In genomic region chr4:53377319-53378170, GRCh38 we compare ENCODE assay signal across 8 cellular contexts. TPM values are rescaled to one million over a fixed set of nuclear protein-coding genes. Genes with fewer than 3 reads are reported as not detected.
A peak's percentile ranks its signal among the peaks of the same experiment; 100 is the strongest.
DNase-seq lines count a peak whose midpoint lies in the region; ATAC-seq and TF ChIP-seq lines count a peak whose summit lies in the region.

FIP1L1 (plus strand) TSS chr4:53377641; CDS start chr4:53377839, 198 bp downstream.

- no peaks in the 10 kb centered on the region for H3K27me3 ChIP-seq in osteoblast (ENCODE audit: insufficient read depth, low read length)
- no peaks in the 10 kb centered on the region for H3K27me3 ChIP-seq in thoracic aorta (replicated peaks; ENCODE audit: insufficient read depth)

- H2AFZ ChIP-seq in osteoblast (ENCODE audit: low read length): peak within 1 kb of the TSS; percentile 94

- peaks cover 30% of the 10 kb centered on the region for H3K4me1 Mint-ChIP-seq in activated naive CD8-positive, alpha-beta T cell treated with anti-CD3 and anti-CD28 coated beads for 36 hours
- peaks cover 2% of the 10 kb centered on the region for H3K4me1 Mint-ChIP-seq in glutamatergic neuron (ENCODE audit: low read depth, unreplicated experiment)

- ATAC-seq in HG02588 (IDR thresholded peaks at IDR 0.05; ENCODE audit: unreplicated experiment) (peak; percentile 88), thoracic aorta (ENCODE audit: insufficient number of reproducible peaks, low FRiP score, low read depth) (peak; percentile 98)

- peak within 1 kb of the TSS; percentile 79 for H3K4me2 ChIP-seq in osteoblast (ENCODE audit: insufficient read depth, low read length)

- H3K4me3 ChIP-seq in GM08714 (ENCODE audit: low read length) (peak within 1 kb of the TSS; percentile 99), osteoblast (ENCODE audit: insufficient read depth, low read length) (peak within 1 kb of the TSS; percentile 93), thoracic aorta (peak within 1 kb of the TSS; percentile 93)

- no peaks in the 10 kb centered on the region for H3K9me3 Mint-ChIP-seq in activated naive CD8-positive, alpha-beta T cell treated with anti-CD3 and anti-CD28 coated beads for 36 hours
- H3K9me3 Mint-ChIP-seq in glutamatergic neuron (ENCODE audit: unreplicated experiment): peaks cover 7% of the 10 kb centered on the region

- peak within 1 kb of the TSS; percentile 81 for H3K27ac ChIP-seq in osteoblast (ENCODE audit: low read depth, low read length)
- peak within 1 kb of the TSS; percentile 83 to 87 for H3K27ac ChIP-seq in thoracic aorta

- H3K9me3 ChIP-seq in osteoblast (ENCODE audit: low read depth, low read length) (no peaks in the 10 kb centered on the region), thoracic aorta (no peaks in the 10 kb centered on the region)

- H3K36me3 ChIP-seq in osteoblast (ENCODE audit: insufficient read depth, low read length) (peaks cover 3% of the 10 kb centered on the region), thoracic aorta (no peaks in the 10 kb centered on the region)

- DNase-seq in NCI-H1092 (lab: John Stamatoyannopoulos, UW): peak; percentile 92
- peak; percentile 86 for DNase-seq in SKM-1 treated with dmso at 0.1 percent for 144 hours (lab: John Stamatoyannopoulos, UW; ENCODE audit: unreplicated experiment)
- peak; percentile 95 for DNase-seq in activated naive CD8-positive, alpha-beta T cell treated with anti-CD3 and anti-CD28 coated beads for 36 hours
- DNase-seq in glutamatergic neuron: peak; percentile 96
- DNase-seq in osteoblast (ENCODE audit: insufficient read length, low spot score, missing footprints): peak; percentile 97
- DNase-seq in thoracic aorta (ENCODE audit: low spot score): peak; percentile 76

- H3K79me2 ChIP-seq in osteoblast (ENCODE audit: insufficient read depth, low read length): peaks cover 57% of the 10 kb centered on the region

- TF ChIP-seq CTCF in glutamatergic neuron (IDR thresholded peaks at IDR 0.05; ENCODE audit: partially characterized antibody, unreplicated experiment) (no peak), osteoblast (IDR thresholded peaks at IDR 0.05; ENCODE audit: extremely low read depth, low read depth, low read length) (no peak), thoracic aorta (IDR thresholded peaks at IDR 0.05) (no peak)

- peak within 1 kb of the TSS; percentile 98 for H3K4me3 Mint-ChIP-seq in activated naive CD8-positive, alpha-beta T cell treated with anti-CD3 and anti-CD28 coated beads for 36 hours
- peak within 1 kb of the TSS; percentile 99 for H3K4me3 Mint-ChIP-seq in glutamatergic neuron (ENCODE audit: unreplicated experiment)

- H4K20me1 ChIP-seq in osteoblast (ENCODE audit: insufficient read depth, low read length): no peaks in the 10 kb centered on the region

- H3K27ac Mint-ChIP-seq in activated naive CD8-positive, alpha-beta T cell treated with anti-CD3 and anti-CD28 coated beads for 36 hours: peak within 1 kb of the TSS; percentile 99
- H3K27ac Mint-ChIP-seq in glutamatergic neuron (ENCODE audit: unreplicated experiment): peak within 1 kb of the TSS; percentile 92

- peaks cover 9% of the 10 kb centered on the region for H3K27me3 Mint-ChIP-seq in activated naive CD8-positive, alpha-beta T cell treated with anti-CD3 and anti-CD28 coated beads for 36 hours
- peaks cover 4% of the 10 kb centered on the region for H3K27me3 Mint-ChIP-seq in glutamatergic neuron (ENCODE audit: unreplicated experiment)

- H3K4me1 ChIP-seq in osteoblast (ENCODE audit: insufficient read depth, low read length) (peaks cover 20% of the 10 kb centered on the region), thoracic aorta (ENCODE audit: control insufficient read depth in 1 of 2, low read depth in 2 of 2) (peaks cover 13 to 20% of the 10 kb centered on the region in 2 donors)

- H3K36me3 Mint-ChIP-seq in activated naive CD8-positive, alpha-beta T cell treated with anti-CD3 and anti-CD28 coated beads for 36 hours: peaks cover 20% of the 10 kb centered on the region
- no peaks in the 10 kb centered on the region for H3K36me3 Mint-ChIP-seq in glutamatergic neuron (ENCODE audit: unreplicated experiment)

RNA-seq across cellular contexts. Expression of gene FIP1L1, which starts in this region (rescaled TPM):
- 10 to 100 TPM; 76.6 to 82.3 TPM for total RNA-seq in activated naive CD8-positive, alpha-beta T cell treated with anti-CD3 and anti-CD28 coated beads for 36 hours
- 56.8 TPM for total RNA-seq in glutamatergic neuron (ENCODE audit: unreplicated experiment)
- 77.5 and 78.2 TPM in 2 replicates for total RNA-seq in osteoblast
- 10 to 100 TPM; 29.5 to 57.9 TPM for total RNA-seq in thoracic aorta

Comparison
In these comparisons a context has a peak if more than half of its experiments do, and no peak if none do; other contexts are left out.
1. Peak in every context shown above with its lines: DNase-seq, ATAC-seq, H3K4me3 ChIP-seq and H3K27ac ChIP-seq.